17 cellular contexts compared by ENCODE assay signal in genomic region chr1:61836649-61837048, GRCh38.
DNase-seq lines count a peak whose midpoint lies in the region; ATAC-seq, FAIRE-seq and TF ChIP-seq lines count a peak whose summit lies in the region.
"Had no signal": no experiment of that assay in that cellular context is flagged by ENCODE, and none has a peak within 500 bp of the region (broad histone marks: within the 10 kb centered on the region; RNA-seq: fewer than 3 reads in every experiment).

No MANE protein-coding gene starts in this region.

- no peak overlapping the region for H3K9ac ChIP-seq in mesendoderm (ENCODE audit: low read length)

- no peak overlapping the region for H3K56ac ChIP-seq in mesendoderm (ENCODE audit: low read length)

- no peaks in the 10 kb centered on the region for H3K79me2 ChIP-seq in mesendoderm (ENCODE audit: control insufficient read depth, insufficient read depth, low read length)

- TF ChIP-seq CTCF in right atrium auricular region (IDR thresholded peaks at IDR 0.05), result no peak
- no peak for TF ChIP-seq CTCF in sigmoid colon (IDR thresholded peaks at IDR 0.05)

- TF ChIP-seq EP300 in sigmoid colon (IDR thresholded peaks at IDR 0.05), result peak; percentile 17 to 93 (median 80)

- no peak overlapping the region for H3K4me3 ChIP-seq in right atrium auricular region
- no peak overlapping the region for H3K4me3 ChIP-seq in sigmoid colon
- no peak overlapping the region for H3K4me3 ChIP-seq in mesendoderm (ENCODE audit: low read length)

- H2BK15ac ChIP-seq in mesendoderm (replicated peaks; ENCODE audit: low read depth), result no peak overlapping the region

- H3K23ac ChIP-seq in mesendoderm (ENCODE audit: low read length), result no peak overlapping the region

- DNase-seq in Right ventricle myocardium superior (no peak), cardiac septum (ENCODE audit: low spot score) (no peak), right atrium auricular region (ENCODE audit: low spot score) (no peak), sigmoid colon (peak; percentile 75), mesendoderm (no peak), NOMO-1 (lab: John Stamatoyannopoulos, UW; ENCODE audit: unreplicated experiment in 2 of 2) (no peak), frontal cortex (ENCODE audit: low spot score in 2 of 2) (no peak)
- DNase-seq: GOT3; KBM-7; NCI-H1092; NCI-H2227 treated with DMSO at 0.1 percent for 48 hours; NCI-H524 treated with DMSO at 0.1 percent for 48 hours; NK-92 treated with Interleukin-12 subunit alpha and Interleukin-12 subunit beta, amount 100 ng/mL, for 24 hours; SHP77 had no signal

- no peak overlapping the region for H2BK5ac ChIP-seq in mesendoderm (ENCODE audit: low read length)

- H3K9me3 ChIP-seq in right atrium auricular region (no peaks in the 10 kb centered on the region), sigmoid colon (no peaks in the 10 kb centered on the region)

- no peak overlapping the region for H2BK120ac ChIP-seq in mesendoderm (ENCODE audit: low read depth, low read length)

- H3K4ac ChIP-seq in mesendoderm (ENCODE audit: low read depth, low read length), result no peak overlapping the region

- 60 to 75% methylated on average over 3 of the region's 3 CpGs for WGBS in sigmoid colon, 2 donors
- WGBS in mesendoderm (ENCODE audit: extremely low coverage, insufficient coverage, low lambda C conversion rate), result no CpG with 5 or more reads among the region's 3 CpGs

- ATAC-seq in Right ventricle myocardium superior (ENCODE audit: poor library complexity) (peak; percentile 75), HG03442 (IDR thresholded peaks at IDR 0.05; ENCODE audit: unreplicated experiment) (no peak)

- intact Hi-C loops in Right ventricle myocardium superior (cut with DNase I), result no loop called here
- intact Hi-C loops in cardiac septum (cut with DNase I), result no loop called here
- intact Hi-C loops in sigmoid colon (cut with DNase I), result loop anchor here (5.0 kb wide), 1 partner anchor 94 kb away; the partner anchor contains the start of gene PATJ

- no peak overlapping the region for H3K18ac ChIP-seq in mesendoderm (ENCODE audit: low read length)

- H3K27ac ChIP-seq in right atrium auricular region (peak overlapping the region; percentile 7 to 54), sigmoid colon (peak overlapping the region; percentile 47 to 83 (median 76)), mesendoderm (ENCODE audit: low read depth, low read length) (no peak overlapping the region)
- H3K27ac ChIP-seq: 22Rv1, C4-2B had no signal

- TF ChIP-seq POLR2A in sigmoid colon (IDR thresholded peaks at IDR 0.05), result no peak

- H3K27me3 ChIP-seq in right atrium auricular region (no peaks in the 10 kb centered on the region), sigmoid colon (no peaks in the 10 kb centered on the region), mesendoderm (ENCODE audit: insufficient read depth, low read length, poor library complexity) (no peaks in the 10 kb centered on the region)

- no peak overlapping the region for H4K8ac ChIP-seq in mesendoderm (ENCODE audit: low read depth, low read length)

- no peaks in the 10 kb centered on the region for H3K36me3 ChIP-seq in right atrium auricular region
- H3K36me3 ChIP-seq in sigmoid colon, result no peaks in the 10 kb centered on the region
- no peaks in the 10 kb centered on the region for H3K36me3 ChIP-seq in mesendoderm (ENCODE audit: control insufficient read depth, insufficient read depth, low read length)

- FAIRE-seq in frontal cortex (lab: Jason Lieb, UNC), result no peak

- no peak overlapping the region for H4K5ac ChIP-seq in mesendoderm (ENCODE audit: low read length)

- no peaks in the 10 kb centered on the region for H3K79me1 ChIP-seq in mesendoderm (ENCODE audit: low read length)

- H2AK5ac ChIP-seq in mesendoderm (ENCODE audit: low read length), result no peak overlapping the region

- H3K4me1 ChIP-seq in right atrium auricular region (peaks cover 0 to 19% of the 10 kb centered on the region in 2 donors), sigmoid colon (peaks cover 0 to 58% (median 34%) of the 10 kb centered on the region in 4 donors), mesendoderm (ENCODE audit: control insufficient read depth, low read depth, low read length) (no peaks in the 10 kb centered on the region)

- no peak overlapping the region for H3K4me2 ChIP-seq in mesendoderm (ENCODE audit: low read length)
